8 cellular contexts compared by ENCODE assay signal in genomic region chr19:6516659-6517291, GRCh38. TPM values are rescaled to one million over a fixed set of nuclear protein-coding genes. Genes with fewer than 3 reads are reported as not detected.
DNase-seq lines count a peak whose midpoint lies in the region; ATAC-seq and TF ChIP-seq lines count a peak whose summit lies in the region.

No MANE protein-coding gene starts in this region.

- CTCF ChIA-PET in activated B cell treated with CpG ODN at 0.5 μM for 24 hours (lab: Charles Lee): interaction anchor here (0.7 to 3.4 kb wide), 27 partner anchors 11 to 346 kb away, joined by 3 to 72 read pairs (median 4); partner anchors contain the start of gene TNFSF9

- H3K36me3 Mint-ChIP-seq in activated B cell treated with CpG ODN at 0.5 μM for 24 hours (ENCODE audit: low read depth): peaks cover 2% of the 10 kb centered on the region

- H3F3A ChIP-seq in smooth muscle cell (ENCODE audit: low read depth): no peaks in the 10 kb centered on the region

- H3K4me3 Mint-ChIP-seq in activated B cell treated with CpG ODN at 0.5 μM for 24 hours: peak overlapping the region; percentile 97

- no peaks in the 10 kb centered on the region for H4K20me1 ChIP-seq in smooth muscle cell (ENCODE audit: low read depth)

- H3K4me3 ChIP-seq in GM08714 (ENCODE audit: low read length) (peak overlapping the region; percentile 67), cardiac fibroblast (replicated peaks in 1 of 2; ENCODE audit: low read depth in 2 of 2, low read length in 2 of 2) (peak overlapping the region; percentile 58 to 65), smooth muscle cell (peak overlapping the region; percentile 61)

- H3K27ac Mint-ChIP-seq in activated B cell treated with CpG ODN at 0.5 μM for 24 hours: peak overlapping the region; percentile 59

- peak; percentile 55 for ATAC-seq in HG02798 (IDR thresholded peaks at IDR 0.05; ENCODE audit: poor library complexity, unreplicated experiment)
- peak; percentile 63 for ATAC-seq in activated B cell treated with CpG ODN at 0.5 μM for 24 hours (ENCODE audit: low read depth)
- no peak for ATAC-seq in GM19395 (IDR thresholded peaks at IDR 0.05; ENCODE audit: unreplicated experiment)

- WGBS in smooth muscle cell (ENCODE audit: low lambda C conversion rate): 3% methylated on average over 37 of the region's 38 CpGs

- no peaks in the 10 kb centered on the region for H3K36me3 ChIP-seq in smooth muscle cell (ENCODE audit: low read depth)

- H3K27me3 Mint-ChIP-seq in activated B cell treated with CpG ODN at 0.5 μM for 24 hours: no peaks in the 10 kb centered on the region

- peaks cover 45% of the 10 kb centered on the region for H3K4me1 Mint-ChIP-seq in activated B cell treated with CpG ODN at 0.5 μM for 24 hours

- H3K27me3 ChIP-seq in smooth muscle cell (ENCODE audit: low read depth): no peaks in the 10 kb centered on the region

- peak overlapping the region; percentile 82 for H2AFZ ChIP-seq in smooth muscle cell (ENCODE audit: low read depth)

- H3K27ac ChIP-seq in smooth muscle cell (ENCODE audit: low read depth): no peak overlapping the region

- no peaks in the 10 kb centered on the region for H3K79me2 ChIP-seq in smooth muscle cell (ENCODE audit: low read depth)

- no peaks in the 10 kb centered on the region for H3K4me1 ChIP-seq in smooth muscle cell (ENCODE audit: low read depth)

- TF ChIP-seq CTCF in activated B cell treated with CpG ODN at 0.5 μM for 24 hours (IDR thresholded peaks at IDR 0.05) (peak; percentile 84), cardiac fibroblast (IDR thresholded peaks at IDR 0.05; ENCODE audit: low read depth, low read length) (peak; percentile 97), smooth muscle cell (IDR thresholded peaks at IDR 0.05; ENCODE audit: borderline replicate concordance, insufficient read depth, poor library complexity, severe bottlenecking) (peak; percentile 99)

- POLR2A ChIA-PET in activated B cell treated with CpG ODN at 0.5 μM for 24 hours (lab: Charles Lee): interaction anchor here (0.6 to 4.2 kb wide), 28 partner anchors 12 to 347 kb away, joined by 3 to 34 read pairs (median 4); partner anchors contain the start of genes DENND1C, GPR108, SLC25A23 and TNFSF9

- H3K9me3 Mint-ChIP-seq in activated B cell treated with CpG ODN at 0.5 μM for 24 hours: no peaks in the 10 kb centered on the region

- H3K9ac ChIP-seq in smooth muscle cell (ENCODE audit: low read depth): peak overlapping the region; percentile 24

- H3K9me3 ChIP-seq in smooth muscle cell (replicated peaks; ENCODE audit: low read depth): no peaks in the 10 kb centered on the region

- intact Hi-C loops in activated B cell treated with CpG ODN at 0.5 μM for 24 hours (cut with micrococcal nuclease): loop anchor here (1.0 to 5.0 kb wide), 10 partner anchors 36 to 347 kb away; no protein-coding TSS in a partner anchor

- peak overlapping the region; percentile 91 for H3K4me2 ChIP-seq in smooth muscle cell

- DNase-seq in NCI-H2196 (lab: John Stamatoyannopoulos, UW; ENCODE audit: unreplicated experiment) (peak; percentile 94), activated B cell treated with CpG ODN at 0.5 μM for 24 hours (peak; percentile 92), cardiac fibroblast (ENCODE audit: low read depth in 2 of 2) (peak; percentile 84 to 87), iris pigment epithelial cell (ENCODE audit: low read depth) (peak; percentile 80), smooth muscle cell (lab: John Stamatoyannopoulos, UW; ENCODE audit: unreplicated experiment) (peak; percentile 78)

RNA-seq across cellular contexts. Expression of gene TNFSF9, which starts 14.1 kb away (rescaled TPM):
- 6.0 and 7.1 TPM in 2 replicates for total RNA-seq in activated B cell treated with CpG ODN at 0.5 μM for 24 hours
- 1.3 and 3.4 TPM in 2 replicates for total RNA-seq in smooth muscle cell
- polyA plus RNA-seq in smooth muscle cell: 4.6 and 7.3 TPM in 2 replicates

RNA-seq across cellular contexts. Expression of gene TUBB4A, which starts 14.7 kb away (rescaled TPM):
- total RNA-seq in activated B cell treated with CpG ODN at 0.5 μM for 24 hours (13.2 and 16.8 TPM in 2 replicates), smooth muscle cell (not detected in 2 replicates)
- polyA plus RNA-seq in smooth muscle cell: not detected in 2 replicates

RNA-seq across cellular contexts. Expression of gene DENND1C, which starts 35.2 kb away (rescaled TPM):
- total RNA-seq in activated B cell treated with CpG ODN at 0.5 μM for 24 hours (90.0 and 95.1 TPM in 2 replicates), smooth muscle cell (0.04 TPM in 1 of 2 replicates, not detected in the other)
- 0.67 and 3.3 TPM in 2 replicates for polyA plus RNA-seq in smooth muscle cell

RNA-seq across cellular contexts. Expression of gene CRB3, which starts 52.7 kb away (rescaled TPM):
- 8.4 and 8.6 TPM in 2 replicates for total RNA-seq in activated B cell treated with CpG ODN at 0.5 μM for 24 hours
- total RNA-seq in smooth muscle cell: 4.0 and 7.8 TPM in 2 replicates
- 2.5 and 12.1 TPM in 2 replicates for polyA plus RNA-seq in smooth muscle cell

RNA-seq across cellular contexts. Expression of gene SLC25A23, which starts 57.2 kb away (rescaled TPM):
- total RNA-seq in activated B cell treated with CpG ODN at 0.5 μM for 24 hours (50.1 and 50.4 TPM in 2 replicates), smooth muscle cell (34.2 and 57.1 TPM in 2 replicates)
- 46.9 and 58.7 TPM in 2 replicates for polyA plus RNA-seq in smooth muscle cell

Comparison
In these comparisons a context has a peak if more than half of its experiments do, and no peak if none do; other contexts are left out.
1. RNA of gene TUBB4A, which starts 14.7 kb away (total RNA-seq): 13.2 to 16.8 TPM in activated B cell treated with CpG ODN at 0.5 μM for 24 hours; not detected in smooth muscle cell; every median in the first group is over 10 times any median in the second.
2. RNA of gene DENND1C, which starts 35.2 kb away (total RNA-seq): 90.0 to 95.1 TPM in activated B cell treated with CpG ODN at 0.5 μM for 24 hours; 0.04 TPM in smooth muscle cell; every median in the first group is over 10 times any median in the second.
3. Peak in every context shown above with its lines, with median percentiles within 50 percentile points of each other: H3K4me3 ChIP-seq, DNase-seq and CTCF ChIP-seq.